Comparison of ENCODE assay signal across 29 cellular contexts in the genomic region with DNA sequence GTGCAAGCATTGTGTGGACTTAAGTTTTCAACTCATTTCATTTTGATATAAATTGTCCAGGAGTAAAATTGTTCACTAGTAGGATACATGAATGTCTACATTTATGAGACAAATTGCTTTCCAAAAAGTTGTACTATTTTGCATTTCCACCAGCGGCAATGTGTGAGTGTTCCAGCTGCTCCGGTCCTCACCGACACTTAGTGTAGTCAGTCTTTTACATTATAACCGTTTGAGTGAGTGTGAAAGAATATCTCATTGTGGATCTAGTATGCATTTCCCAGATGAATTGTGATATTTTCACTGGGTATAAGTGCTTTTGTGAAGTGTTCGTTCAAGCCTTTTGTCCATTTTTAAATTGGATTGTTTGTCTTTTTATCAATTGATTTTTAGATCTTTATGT.
"Had no signal": no experiment of that assay in that cellular context is flagged by ENCODE, and none has a peak within 500 bp of the region (broad histone marks: within the 10 kb centered on the region; RNA-seq: fewer than 3 reads in every experiment).

No MANE protein-coding gene starts in this region.

- H3K27ac ChIP-seq: colonic mucosa, coronary artery, dorsolateral prefrontal cortex, epithelial cell of prostate, esophagus muscularis mucosa, esophagus squamous epithelium, foreskin keratinocyte, gastrocnemius medialis, gastroesophageal sphincter, heart left ventricle, heart right ventricle had no signal

- H3K9me3 ChIP-seq: colonic mucosa had no signal

- FAIRE-seq: colon, endometrium, endothelial cell of umbilical vein, frontal cortex had no signal

- H3K4me1 ChIP-seq: colonic mucosa, esophagus squamous epithelium, foreskin keratinocyte, gastrocnemius medialis had no signal

- H3K36me3 ChIP-seq: colonic mucosa, esophagus muscularis mucosa, esophagus squamous epithelium, gastrocnemius medialis, gastroesophageal sphincter, heart left ventricle, heart right ventricle had no signal

- H3K27me3 ChIP-seq: colonic mucosa, foreskin keratinocyte, heart left ventricle had no signal

- ATAC-seq: effector memory CD8-positive, alpha-beta T cell; esophagus mucosa; foreskin keratinocyte; gastrocnemius medialis; gastroesophageal sphincter; heart left ventricle; heart right ventricle had no signal

- H3K27ac Mint-ChIP-seq: dendritic cell treated with granulocyte-macrophage colony-stimulating factor and Interleukin-4, amounts not matched to agents 40 ng/mL and 50 ng/mL, for 4 days; effector memory CD8-positive, alpha-beta T cell; endodermal cell had no signal

- H3K4me3 Mint-ChIP-seq: dendritic cell treated with granulocyte-macrophage colony-stimulating factor and Interleukin-4, amounts not matched to agents 40 ng/mL and 50 ng/mL, for 4 days; effector memory CD8-positive, alpha-beta T cell; endodermal cell had no signal

- DNase-seq: colonic mucosa; cortex of kidney; dermis blood vessel endothelial cell; dorsolateral prefrontal cortex; effector CD4-positive, alpha-beta T cell; effector CD8-positive, alpha-beta T cell; effector memory CD4-positive, alpha-beta T cell; effector memory CD8-positive, alpha-beta T cell; endodermal cell; erythroblast; esophagus squamous epithelium; foreskin fibroblast; foreskin keratinocyte; foreskin melanocyte; gastrocnemius medialis; glutamatergic neuron; head of caudate nucleus; heart left ventricle; heart right ventricle had no signal

- H3K4me3 ChIP-seq: colonic mucosa, coronary artery, dorsolateral prefrontal cortex, esophagus muscularis mucosa, esophagus squamous epithelium, gastrocnemius medialis, gastroesophageal sphincter, heart left ventricle, heart right ventricle had no signal

- H3K4me1 Mint-ChIP-seq: endodermal cell had no signal
